19 cellular contexts compared by ENCODE assay signal in the genomic region with DNA sequence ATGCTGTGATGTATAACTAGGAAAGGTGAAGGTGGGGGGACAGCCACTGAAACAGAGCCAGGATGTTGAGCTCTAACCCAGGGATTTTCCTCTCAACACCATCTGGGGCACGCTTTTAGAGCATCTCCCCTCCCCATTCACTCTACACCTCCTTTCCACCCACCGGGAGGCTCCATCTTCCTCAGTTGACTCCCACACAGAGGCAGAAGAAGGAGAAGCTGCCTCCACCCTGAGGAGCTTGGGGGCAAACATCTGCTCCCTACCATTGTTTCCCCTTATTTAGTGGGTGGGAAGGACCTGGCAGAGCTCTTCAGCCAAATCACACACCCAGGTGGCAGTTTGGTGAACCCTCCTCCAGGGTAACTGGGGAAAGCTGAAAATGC.
"Had no signal": no experiment of that assay in that cellular context is flagged by ENCODE, and none has a peak within 500 bp of the region (broad histone marks: within the 10 kb centered on the region; RNA-seq: fewer than 3 reads in every experiment).

No MANE protein-coding gene starts in this region.

- H3K36me3 Mint-ChIP-seq: activated naive CD4-positive, alpha-beta T cell treated with anti-CD3 and anti-CD28 coated beads, Interleukin-2, amount 10 ng/mL, durations not matched to agents 7 days and 5 days; naive thymus-derived CD4-positive, alpha-beta T cell had no signal

- DNase-seq: activated CD4-positive, alpha-beta T cell treated with anti-CD3 and anti-CD28 coated beads, Interleukin-2, amount 50 U/mL, for 48 hours; activated CD4-positive, CD25-positive, alpha-beta regulatory T cell treated with anti-CD3 and anti-CD28 coated beads, Interleukin-2, amount 50 U/mL, for 72 hours; activated naive CD4-positive, alpha-beta T cell treated with anti-CD3 and anti-CD28 coated beads, Interleukin-2, amount 10 ng/mL, durations not matched to agents 7 days and 5 days; activated T-cell treated with anti-CD3 and anti-CD28 coated beads, Interleukin-2, amount 50 U/mL, for 1 hour; dermis blood vessel endothelial cell; gastrocnemius medialis; islet precursor cell; mammary epithelial cell; naive thymus-derived CD4-positive, alpha-beta T cell; stimulated activated CD4-positive, alpha-beta T cell treated with anti-CD3 and anti-CD28 coated beads, Interleukin-15, amount 100 ng/mL, for 24 hours; stimulated activated CD4-positive, alpha-beta T cell treated with anti-CD3 and anti-CD28 coated beads, Interleukin-4, amount 100 ng/mL, for 1 hour; stimulated activated naive CD4-positive, alpha-beta T cell; T-helper 9 cell had no signal

- H3K9me3 Mint-ChIP-seq: activated naive CD4-positive, alpha-beta T cell treated with anti-CD3 and anti-CD28 coated beads, Interleukin-2, amount 10 ng/mL, durations not matched to agents 7 days and 5 days; activated T-helper 2 cell treated with anti-CD3 and anti-CD28 coated beads, Interferon-gamma antibody, Interleukin-2, Interleukin-4, amounts not matched to agents 10 μg/mL and 5 μg/mL and 100 μg/mL, durations not matched to agents 14 hours and 24 hours and 36 hours; naive thymus-derived CD4-positive, alpha-beta T cell had no signal

- H3K27me3 Mint-ChIP-seq: naive thymus-derived CD4-positive, alpha-beta T cell had no signal

- H3K4me1 ChIP-seq: tibial nerve had no signal

- H3K27ac ChIP-seq: heart left ventricle, neutrophil, tibial nerve, vagina had no signal

- H3K4me3 Mint-ChIP-seq: activated naive CD4-positive, alpha-beta T cell treated with anti-CD3 and anti-CD28 coated beads, Interleukin-2, amount 10 ng/mL, durations not matched to agents 7 days and 5 days had no signal

- H3K4me3 ChIP-seq: gastrocnemius medialis, heart left ventricle, mucosa of descending colon, tibial nerve, vagina had no signal

- H3K27ac Mint-ChIP-seq: activated naive CD4-positive, alpha-beta T cell treated with anti-CD3 and anti-CD28 coated beads, Interleukin-2, amount 10 ng/mL, durations not matched to agents 7 days and 5 days; activated T-helper 2 cell treated with anti-CD3 and anti-CD28 coated beads, Interferon-gamma antibody, Interleukin-2, Interleukin-4, amounts not matched to agents 10 μg/mL and 5 μg/mL and 100 μg/mL, durations not matched to agents 14 hours and 24 hours and 36 hours had no signal

- H3K36me3 ChIP-seq: gastrocnemius medialis, heart left ventricle, neutrophil, tibial nerve, vagina had no signal

- H3K9me3 ChIP-seq: gastrocnemius medialis, heart left ventricle, mucosa of descending colon, neutrophil, tibial nerve, vagina had no signal

- ATAC-seq: gastrocnemius medialis; heart left ventricle; naive thymus-derived CD4-positive, alpha-beta T cell had no signal

- H3K27me3 ChIP-seq: gastrocnemius medialis, tibial nerve, vagina had no signal
